ENCODE assay signal across 9 cellular contexts in genomic region chr7:151247016-151247580, GRCh38. TPM values are rescaled to one million over a fixed set of nuclear protein-coding genes. Genes with fewer than 3 reads are reported as not detected.
DNase-seq lines count a peak whose midpoint lies in the region; ATAC-seq and TF ChIP-seq lines count a peak whose summit lies in the region.
"Had no signal": no experiment of that assay in that cellular context is flagged by ENCODE, and none has a peak within 500 bp of the region (broad histone marks: within the 10 kb centered on the region; RNA-seq: fewer than 3 reads in every experiment).

No MANE protein-coding gene starts in this region.

- H3K4me1 Mint-ChIP-seq in stimulated activated naive CD8-positive, alpha-beta T cell treated with anti-CD3 and anti-CD28 coated beads, Interleukin-15, amount 100 ng/mL, for 72 hours: peaks cover 90% of the 10 kb centered on the region
- peaks cover 68% of the 10 kb centered on the region for H3K4me1 Mint-ChIP-seq in nephron progenitor cell

- H3K9me3 ChIP-seq in esophagus (ENCODE audit: control insufficient read depth in 2 of 2, insufficient read depth in 1 of 2, low read depth in 1 of 2, low read length in 1 of 2): no peaks in the 10 kb centered on the region

- no peak overlapping the region for H3K27ac Mint-ChIP-seq in stimulated activated naive CD8-positive, alpha-beta T cell treated with anti-CD3 and anti-CD28 coated beads, Interleukin-15, amount 100 ng/mL, for 72 hours
- H3K27ac Mint-ChIP-seq in nephron progenitor cell: no peak overlapping the region

- no peak for TF ChIP-seq CTCF in nephron progenitor cell (IDR thresholded peaks at IDR 0.05)

- WGBS in esophagus, 2 donors: 51 to 60% methylated on average over 3 of the region's 3 CpGs

- peak overlapping the region; percentile 64 to 85 for H3K27ac ChIP-seq in esophagus (ENCODE audit: low read depth in 2 of 2, low read length in 1 of 2)

- H3K27me3 ChIP-seq in esophagus (ENCODE audit: control insufficient read depth in 1 of 2, insufficient read depth in 2 of 2, low read length in 2 of 2): no peaks in the 10 kb centered on the region

- no peaks in the 10 kb centered on the region for H3K36me3 Mint-ChIP-seq in nephron progenitor cell (ENCODE audit: low read depth)

- H3K27me3 Mint-ChIP-seq in stimulated activated naive CD8-positive, alpha-beta T cell treated with anti-CD3 and anti-CD28 coated beads, Interleukin-15, amount 100 ng/mL, for 72 hours: peaks cover 58% of the 10 kb centered on the region
- H3K27me3 Mint-ChIP-seq in nephron progenitor cell (ENCODE audit: low read depth, poor library complexity): peaks cover 14% of the 10 kb centered on the region

- no peak for ATAC-seq in stimulated activated naive CD8-positive, alpha-beta T cell treated with anti-CD3 and anti-CD28 coated beads, Interleukin-15, amount 100 ng/mL, for 72 hours
- no peak for ATAC-seq in stimulated activated naive CD8-positive, alpha-beta T cell treated with anti-CD3 and anti-CD28 coated beads, Interleukin-15, Interleukin-2, amounts not matched to agents 100 U/mL and 50 U/mL, for 24 hours

- no peak for DNase-seq in stimulated activated naive CD8-positive, alpha-beta T cell treated with anti-CD3 and anti-CD28 coated beads, Interleukin-15, amount 100 ng/mL, for 72 hours
- DNase-seq in stimulated activated naive CD8-positive, alpha-beta T cell treated with anti-CD3 and anti-CD28 coated beads, Interleukin-15, Interleukin-2, amounts not matched to agents 100 U/mL and 50 U/mL, for 24 hours: no peak
- DNase-seq in nephron progenitor cell (no peak), globus pallidus (ENCODE audit: low spot score) (no peak), NCI-H1105 treated with DMSO at 0.1 percent for 48 hours (lab: John Stamatoyannopoulos, UW) (no peak)
- DNase-seq in stimulated activated CD4-positive, alpha-beta T cell treated with anti-CD3 and anti-CD28 coated beads, Interleukin-1b, Interleukin-23, amount 100 ng/mL, for 48 hours: no peak
- DNase-seq in activated CD4-positive, CD25-positive, alpha-beta regulatory T cell treated with anti-CD3 and anti-CD28 coated beads, Interleukin-2, amount 50 U/mL, for 72 hours: no peak
- DNase-seq: NCI-H1694 had no signal

- H3K4me1 ChIP-seq in esophagus (ENCODE audit: control insufficient read depth in 2 of 2, insufficient read depth in 2 of 2, low read length in 1 of 2): peaks cover 6 to 23% of the 10 kb centered on the region in 2 donors

- H3K36me3 ChIP-seq in esophagus (ENCODE audit: control insufficient read depth in 2 of 2, insufficient read depth in 2 of 2, low read length in 1 of 2): no peaks in the 10 kb centered on the region

- H3K9me3 Mint-ChIP-seq in stimulated activated naive CD8-positive, alpha-beta T cell treated with anti-CD3 and anti-CD28 coated beads, Interleukin-15, amount 100 ng/mL, for 72 hours: no peaks in the 10 kb centered on the region
- no peaks in the 10 kb centered on the region for H3K9me3 Mint-ChIP-seq in nephron progenitor cell

- peak overlapping the region; percentile 69 to 83 for H3K4me3 Mint-ChIP-seq in stimulated activated naive CD8-positive, alpha-beta T cell treated with anti-CD3 and anti-CD28 coated beads, Interleukin-15, amount 100 ng/mL, for 72 hours
- peak overlapping the region; percentile 91 for H3K4me3 Mint-ChIP-seq in nephron progenitor cell

- no peak overlapping the region for H3K4me3 ChIP-seq in esophagus (ENCODE audit: low read depth in 1 of 2, low read length in 2 of 2)

RNA-seq across cellular contexts. Expression of gene SMARCD3, which starts 1.4 kb away (rescaled TPM):
- 1 to 10 TPM; 7.5 to 8.3 TPM for polyA plus RNA-seq in esophagus

RNA-seq across cellular contexts. Expression of gene CHPF2, which starts 14.8 kb away (rescaled TPM):
- 10 to 100 TPM; 10.8 to 13.6 TPM for polyA plus RNA-seq in esophagus

RNA-seq across cellular contexts. Expression of gene ABCF2, which starts 20.1 kb away (rescaled TPM):
- 10 to 100 TPM in 1 of 2 donors, 1 to 10 TPM in 1; 8.6 to 19.8 TPM for polyA plus RNA-seq in esophagus

RNA-seq across cellular contexts. Expression of gene H2BK1, which starts 36.8 kb away (rescaled TPM):
- polyA plus RNA-seq in esophagus: not detected
